9 cellular contexts compared by ENCODE assay signal in the genomic region with DNA sequence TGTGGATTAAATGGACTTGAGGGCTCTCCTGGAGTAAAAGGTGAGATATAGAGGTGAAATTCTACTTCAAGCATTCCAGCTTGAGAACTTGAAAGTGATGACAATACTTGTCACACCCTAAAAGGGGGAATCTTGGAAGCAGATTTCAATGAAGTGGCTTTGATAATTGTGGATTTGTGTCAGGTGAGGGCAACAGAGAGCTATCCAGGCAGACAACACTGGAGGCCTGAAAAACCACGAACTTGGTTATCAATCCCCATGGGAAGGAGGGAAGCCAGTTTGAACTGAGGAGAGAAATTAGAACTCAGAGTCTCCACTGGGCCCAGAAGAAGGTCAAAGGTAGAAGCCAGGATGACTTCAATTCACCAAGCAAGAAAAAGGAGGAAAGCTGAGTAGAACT.
DNase-seq lines count a peak whose midpoint lies in the region; ATAC-seq and TF ChIP-seq lines count a peak whose summit lies in the region.
"Had no signal": no experiment of that assay in that cellular context is flagged by ENCODE, and none has a peak within 500 bp of the region (broad histone marks: within the 10 kb centered on the region; RNA-seq: fewer than 3 reads in every experiment).

No MANE protein-coding gene starts in this region.

- H3K4me1 Mint-ChIP-seq in osteocyte (ENCODE audit: unreplicated experiment) (peaks cover 26% of the 10 kb centered on the region), natural killer cell (no peaks in the 10 kb centered on the region)
- no peaks in the 10 kb centered on the region for H3K4me1 Mint-ChIP-seq in activated CD8-positive, alpha-beta memory T cell treated with anti-CD3 and anti-CD28 coated beads, Interleukin-2, amount 10 ng/mL, durations not matched to agents 7 days and 5 days
- H3K4me1 Mint-ChIP-seq: stimulated activated naive B cell treated with anti-CD40 and anti-IgM and Interleukin-4, amounts not matched to agents 10 μg/mL and 1 μg/mL and 100 μg/mL, for 72 hours had no signal

- no peak overlapping the region for H3K27ac Mint-ChIP-seq in osteocyte (ENCODE audit: unreplicated experiment)
- no peak overlapping the region for H3K27ac Mint-ChIP-seq in activated CD8-positive, alpha-beta memory T cell treated with anti-CD3 and anti-CD28 coated beads, Interleukin-2, amount 10 ng/mL, durations not matched to agents 7 days and 5 days
- H3K27ac Mint-ChIP-seq in natural killer cell = no peak overlapping the region
- H3K27ac Mint-ChIP-seq: stimulated activated naive B cell treated with anti-CD40 and anti-IgM and Interleukin-4, amounts not matched to agents 10 μg/mL and 1 μg/mL and 100 μg/mL, for 72 hours had no signal

- no peaks in the 10 kb centered on the region for H3K27me3 Mint-ChIP-seq in osteocyte (ENCODE audit: unreplicated experiment)
- H3K27me3 Mint-ChIP-seq in activated CD8-positive, alpha-beta memory T cell treated with anti-CD3 and anti-CD28 coated beads, Interleukin-2, amount 10 ng/mL, durations not matched to agents 7 days and 5 days = no peaks in the 10 kb centered on the region
- no peaks in the 10 kb centered on the region for H3K27me3 Mint-ChIP-seq in natural killer cell (ENCODE audit: low read depth in 2 of 2)

- H3K4me3 Mint-ChIP-seq in osteocyte (ENCODE audit: unreplicated experiment) (no peak overlapping the region), natural killer cell (no peak overlapping the region)
- no peak overlapping the region for H3K4me3 Mint-ChIP-seq in activated CD8-positive, alpha-beta memory T cell treated with anti-CD3 and anti-CD28 coated beads, Interleukin-2, amount 10 ng/mL, durations not matched to agents 7 days and 5 days
- H3K4me3 Mint-ChIP-seq: stimulated activated naive B cell treated with anti-CD40 and anti-IgM and Interleukin-4, amounts not matched to agents 10 μg/mL and 1 μg/mL and 100 μg/mL, for 72 hours had no signal

- DNase-seq in H4 (ENCODE audit: low spot score) (peak; percentile 8), NCI-H526 treated with DMSO at 0.1 percent for 48 hours (lab: John Stamatoyannopoulos, UW) (peak; percentile 49), esophagus muscularis mucosa (ENCODE audit: extremely low spot score) (no peak), osteocyte (ENCODE audit: extremely low spot score, unreplicated experiment) (no peak), natural killer cell (no peak), NCI-H187 treated with DMSO at 0.1 percent for 48 hours (lab: John Stamatoyannopoulos, UW) (no peak)
- DNase-seq in activated CD8-positive, alpha-beta memory T cell treated with anti-CD3 and anti-CD28 coated beads, Interleukin-2, amount 10 ng/mL, durations not matched to agents 7 days and 5 days = no peak
- DNase-seq: NCI-H446 treated with DMSO at 0.1 percent for 48 hours; stimulated activated naive B cell treated with anti-CD40 and anti-IgM and Interleukin-4, amounts not matched to agents 10 μg/mL and 1 μg/mL and 100 μg/mL, for 72 hours had no signal

- H3K9me3 ChIP-seq in esophagus muscularis mucosa = no peaks in the 10 kb centered on the region

- CTCF ChIA-PET in activated CD8-positive, alpha-beta memory T cell treated with anti-CD3 and anti-CD28 coated beads, Interleukin-2, amount 10 ng/mL, durations not matched to agents 7 days and 5 days (lab: Charles Lee) = no interaction called here

- no peak for ATAC-seq in activated CD8-positive, alpha-beta memory T cell treated with anti-CD3 and anti-CD28 coated beads, Interleukin-2, amount 10 ng/mL, durations not matched to agents 7 days and 5 days
- ATAC-seq in natural killer cell = no peak
- ATAC-seq: stimulated activated naive B cell treated with anti-CD40 and anti-IgM and Interleukin-4, amounts not matched to agents 10 μg/mL and 1 μg/mL and 100 μg/mL, for 72 hours had no signal

- no peak for TF ChIP-seq POLR2A in esophagus muscularis mucosa (IDR thresholded peaks at IDR 0.05; ENCODE audit: low read depth)

- no peak overlapping the region for H3K4me3 ChIP-seq in esophagus muscularis mucosa

- no peaks in the 10 kb centered on the region for H3K36me3 ChIP-seq in esophagus muscularis mucosa

- H3K9me3 Mint-ChIP-seq in osteocyte (ENCODE audit: unreplicated experiment) (no peaks in the 10 kb centered on the region), natural killer cell (peaks cover 2 to 10% of the 10 kb centered on the region in 2 donors)
- H3K9me3 Mint-ChIP-seq in activated CD8-positive, alpha-beta memory T cell treated with anti-CD3 and anti-CD28 coated beads, Interleukin-2, amount 10 ng/mL, durations not matched to agents 7 days and 5 days (ENCODE audit: low read depth) = peaks cover 4% of the 10 kb centered on the region
- H3K9me3 Mint-ChIP-seq: stimulated activated naive B cell treated with anti-CD40 and anti-IgM and Interleukin-4, amounts not matched to agents 10 μg/mL and 1 μg/mL and 100 μg/mL, for 72 hours had no signal

- H3K27me3 ChIP-seq in esophagus muscularis mucosa = no peaks in the 10 kb centered on the region

- 16% methylated on average over 1 of the region's 1 CpG for WGBS in esophagus muscularis mucosa

- intact Hi-C loops in esophagus muscularis mucosa (cut with DNase I) = no loop called here
- intact Hi-C loops in natural killer cell (cut with micrococcal nuclease) = no loop called here

- H3K4me1 ChIP-seq in esophagus muscularis mucosa = peaks cover 0 to 9% (median 0%) of the 10 kb centered on the region in 4 donors

- no peak for TF ChIP-seq EP300 in esophagus muscularis mucosa (IDR thresholded peaks at IDR 0.05)

- TF ChIP-seq CTCF in esophagus muscularis mucosa (IDR thresholded peaks at IDR 0.05) (peak in 2 of 3 experiments; percentile 11 to 33), osteocyte (IDR thresholded peaks at IDR 0.05) (peak; percentile 54), natural killer cell (IDR thresholded peaks at IDR 0.05) (no peak)

- H3K36me3 Mint-ChIP-seq in osteocyte (ENCODE audit: unreplicated experiment) (no peaks in the 10 kb centered on the region), natural killer cell (no peaks in the 10 kb centered on the region)
- no peaks in the 10 kb centered on the region for H3K36me3 Mint-ChIP-seq in activated CD8-positive, alpha-beta memory T cell treated with anti-CD3 and anti-CD28 coated beads, Interleukin-2, amount 10 ng/mL, durations not matched to agents 7 days and 5 days
- H3K36me3 Mint-ChIP-seq: stimulated activated naive B cell treated with anti-CD40 and anti-IgM and Interleukin-4, amounts not matched to agents 10 μg/mL and 1 μg/mL and 100 μg/mL, for 72 hours had no signal

- no peak overlapping the region for H3K27ac ChIP-seq in esophagus muscularis mucosa (replicated peaks in 1 of 4)

Comparison
In these comparisons a context has a peak if more than half of its experiments do, and no peak if none do; other contexts are left out.
1. DNase-seq: peak in H4 (single experiment) and NCI-H526 treated with DMSO at 0.1 percent for 48 hours (single experiment); none in esophagus muscularis mucosa (single experiment), osteocyte (single experiment), activated CD8-positive, alpha-beta memory T cell treated with anti-CD3 and anti-CD28 coated beads, Interleukin-2, amount 10 ng/mL, durations not matched to agents 7 days and 5 days (single experiment), natural killer cell (single experiment) and NCI-H187 treated with DMSO at 0.1 percent for 48 hours (single experiment).